1 cellular context compared by ENCODE assay signal in the genomic region with DNA sequence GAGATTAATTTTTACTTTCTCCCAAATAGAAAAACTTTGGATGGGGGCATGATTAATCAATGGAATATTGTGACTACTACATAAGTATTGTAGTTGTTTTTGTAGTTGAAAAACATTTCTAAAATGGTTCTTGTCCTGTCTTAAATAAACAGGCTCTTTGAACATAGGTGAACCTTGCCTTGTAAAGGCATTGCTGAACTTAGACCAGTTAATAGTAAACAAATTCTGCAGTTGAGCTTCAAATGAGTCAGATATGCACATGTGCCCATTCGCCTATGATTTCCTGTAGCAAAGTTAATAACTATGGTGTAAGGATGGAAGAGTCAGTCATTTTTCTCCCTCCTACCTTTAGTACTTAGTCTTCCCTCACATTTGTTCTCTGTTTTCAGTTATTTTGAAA.
TF ChIP-seq lines count a peak whose summit lies in the region.

No MANE protein-coding gene starts in this region.

TF ChIP-seq in HepG2, 621 proteins besides CTCF, POLR2A, EP300 and RAD21 (continued from another document):
- no peak for TF ChIP-seq SIX1 (CRISPR knock-in tag; IDR thresholded peaks at IDR 0.05; ENCODE audit: borderline replicate concordance)
- TF ChIP-seq CC2D1A (CRISPR knock-in tag; IDR thresholded peaks at IDR 0.05) = no peak
- no peak for TF ChIP-seq KLF11 (CRISPR knock-in tag; IDR thresholded peaks at IDR 0.05)
- TF ChIP-seq NCOA2 (CRISPR knock-in tag; IDR thresholded peaks at IDR 0.05) = peak; percentile 66; the same call in 1 of the 2 replicates
- no peak for TF ChIP-seq PLRG1 (conservative IDR thresholded peaks at IDR 0.05)
- TF ChIP-seq, protein P1, sequence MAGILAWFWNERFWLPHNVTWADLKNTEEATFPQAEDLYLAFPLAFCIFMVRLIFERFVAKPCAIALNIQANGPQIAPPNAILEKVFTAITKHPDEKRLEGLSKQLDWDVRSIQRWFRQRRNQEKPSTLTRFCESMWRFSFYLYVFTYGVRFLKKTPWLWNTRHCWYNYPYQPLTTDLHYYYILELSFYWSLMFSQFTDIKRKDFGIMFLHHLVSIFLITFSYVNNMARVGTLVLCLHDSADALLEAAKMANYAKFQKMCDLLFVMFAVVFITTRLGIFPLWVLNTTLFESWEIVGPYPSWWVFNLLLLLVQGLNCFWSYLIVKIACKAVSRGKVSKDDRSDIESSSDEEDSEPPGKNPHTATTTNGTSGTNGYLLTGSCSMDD (CRISPR knock-in tag; IDR thresholded peaks at IDR 0.05) = no peak
- TF ChIP-seq, protein P2, sequence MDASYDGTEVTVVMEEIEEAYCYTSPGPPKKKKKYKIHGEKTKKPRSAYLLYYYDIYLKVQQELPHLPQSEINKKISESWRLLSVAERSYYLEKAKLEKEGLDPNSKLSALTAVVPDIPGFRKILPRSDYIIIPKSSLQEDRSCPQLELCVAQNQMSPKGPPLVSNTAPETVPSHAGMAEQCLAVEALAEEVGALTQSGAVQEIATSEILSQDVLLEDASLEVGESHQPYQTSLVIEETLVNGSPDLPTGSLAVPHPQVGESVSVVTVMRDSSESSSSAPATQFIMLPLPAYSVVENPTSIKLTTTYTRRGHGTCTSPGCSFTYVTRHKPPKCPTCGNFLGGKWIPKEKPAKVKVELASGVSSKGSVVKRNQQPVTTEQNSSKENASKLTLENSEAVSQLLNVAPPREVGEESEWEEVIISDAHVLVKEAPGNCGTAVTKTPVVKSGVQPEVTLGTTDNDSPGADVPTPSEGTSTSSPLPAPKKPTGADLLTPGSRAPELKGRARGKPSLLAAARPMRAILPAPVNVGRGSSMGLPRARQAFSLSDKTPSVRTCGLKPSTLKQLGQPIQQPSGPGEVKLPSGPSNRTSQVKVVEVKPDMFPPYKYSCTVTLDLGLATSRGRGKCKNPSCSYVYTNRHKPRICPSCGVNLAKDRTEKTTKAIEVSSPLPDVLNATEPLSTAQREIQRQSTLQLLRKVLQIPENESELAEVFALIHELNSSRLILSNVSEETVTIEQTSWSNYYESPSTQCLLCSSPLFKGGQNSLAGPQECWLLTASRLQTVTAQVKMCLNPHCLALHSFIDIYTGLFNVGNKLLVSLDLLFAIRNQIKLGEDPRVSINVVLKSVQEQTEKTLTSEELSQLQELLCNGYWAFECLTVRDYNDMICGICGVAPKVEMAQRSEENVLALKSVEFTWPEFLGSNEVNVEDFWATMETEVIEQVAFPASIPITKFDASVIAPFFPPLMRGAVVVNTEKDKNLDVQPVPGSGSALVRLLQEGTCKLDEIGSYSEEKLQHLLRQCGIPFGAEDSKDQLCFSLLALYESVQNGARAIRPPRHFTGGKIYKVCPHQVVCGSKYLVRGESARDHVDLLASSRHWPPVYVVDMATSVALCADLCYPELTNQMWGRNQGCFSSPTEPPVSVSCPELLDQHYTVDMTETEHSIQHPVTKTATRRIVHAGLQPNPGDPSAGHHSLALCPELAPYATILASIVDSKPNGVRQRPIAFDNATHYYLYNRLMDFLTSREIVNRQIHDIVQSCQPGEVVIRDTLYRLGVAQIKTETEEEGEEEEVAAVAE (CRISPR knock-in tag; IDR thresholded peaks at IDR 0.05; ENCODE audit: borderline replicate concordance) = no peak
- no peak for TF ChIP-seq ZNF562 (CRISPR knock-in tag; IDR thresholded peaks at IDR 0.05; ENCODE audit: borderline replicate concordance)
- TF ChIP-seq, protein P3, sequence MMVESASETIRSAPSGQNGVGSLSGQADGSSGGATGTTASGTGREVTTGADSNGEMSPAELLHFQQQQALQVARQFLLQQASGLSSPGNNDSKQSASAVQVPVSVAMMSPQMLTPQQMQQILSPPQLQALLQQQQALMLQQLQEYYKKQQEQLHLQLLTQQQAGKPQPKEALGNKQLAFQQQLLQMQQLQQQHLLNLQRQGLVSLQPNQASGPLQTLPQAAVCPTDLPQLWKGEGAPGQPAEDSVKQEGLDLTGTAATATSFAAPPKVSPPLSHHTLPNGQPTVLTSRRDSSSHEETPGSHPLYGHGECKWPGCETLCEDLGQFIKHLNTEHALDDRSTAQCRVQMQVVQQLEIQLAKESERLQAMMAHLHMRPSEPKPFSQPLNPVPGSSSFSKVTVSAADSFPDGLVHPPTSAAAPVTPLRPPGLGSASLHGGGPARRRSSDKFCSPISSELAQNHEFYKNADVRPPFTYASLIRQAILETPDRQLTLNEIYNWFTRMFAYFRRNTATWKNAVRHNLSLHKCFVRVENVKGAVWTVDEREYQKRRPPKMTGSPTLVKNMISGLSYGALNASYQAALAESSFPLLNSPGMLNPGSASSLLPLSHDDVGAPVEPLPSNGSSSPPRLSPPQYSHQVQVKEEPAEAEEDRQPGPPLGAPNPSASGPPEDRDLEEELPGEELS (CRISPR knock-in tag; IDR thresholded peaks at IDR 0.05) = peak; percentile 92
- TF ChIP-seq CAMTA2 (CRISPR knock-in tag; IDR thresholded peaks at IDR 0.05; ENCODE audit: borderline replicate concordance) = no peak
- TF ChIP-seq ZBTB42 (CRISPR knock-in tag; IDR thresholded peaks at IDR 0.05) = no peak
- TF ChIP-seq, protein P4, sequence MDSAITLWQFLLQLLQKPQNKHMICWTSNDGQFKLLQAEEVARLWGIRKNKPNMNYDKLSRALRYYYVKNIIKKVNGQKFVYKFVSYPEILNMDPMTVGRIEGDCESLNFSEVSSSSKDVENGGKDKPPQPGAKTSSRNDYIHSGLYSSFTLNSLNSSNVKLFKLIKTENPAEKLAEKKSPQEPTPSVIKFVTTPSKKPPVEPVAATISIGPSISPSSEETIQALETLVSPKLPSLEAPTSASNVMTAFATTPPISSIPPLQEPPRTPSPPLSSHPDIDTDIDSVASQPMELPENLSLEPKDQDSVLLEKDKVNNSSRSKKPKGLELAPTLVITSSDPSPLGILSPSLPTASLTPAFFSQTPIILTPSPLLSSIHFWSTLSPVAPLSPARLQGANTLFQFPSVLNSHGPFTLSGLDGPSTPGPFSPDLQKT (CRISPR knock-in tag; IDR thresholded peaks at IDR 0.05; ENCODE audit: borderline replicate concordance) = no peak
- TF ChIP-seq KLF6 (CRISPR knock-in tag; IDR thresholded peaks at IDR 0.05) = no peak
- TF ChIP-seq CHD4 (IDR thresholded peaks at IDR 0.05; ENCODE audit: borderline replicate concordance, low read length) = no peak
